1 cellular context compared by ENCODE assay signal in the genomic region with DNA sequence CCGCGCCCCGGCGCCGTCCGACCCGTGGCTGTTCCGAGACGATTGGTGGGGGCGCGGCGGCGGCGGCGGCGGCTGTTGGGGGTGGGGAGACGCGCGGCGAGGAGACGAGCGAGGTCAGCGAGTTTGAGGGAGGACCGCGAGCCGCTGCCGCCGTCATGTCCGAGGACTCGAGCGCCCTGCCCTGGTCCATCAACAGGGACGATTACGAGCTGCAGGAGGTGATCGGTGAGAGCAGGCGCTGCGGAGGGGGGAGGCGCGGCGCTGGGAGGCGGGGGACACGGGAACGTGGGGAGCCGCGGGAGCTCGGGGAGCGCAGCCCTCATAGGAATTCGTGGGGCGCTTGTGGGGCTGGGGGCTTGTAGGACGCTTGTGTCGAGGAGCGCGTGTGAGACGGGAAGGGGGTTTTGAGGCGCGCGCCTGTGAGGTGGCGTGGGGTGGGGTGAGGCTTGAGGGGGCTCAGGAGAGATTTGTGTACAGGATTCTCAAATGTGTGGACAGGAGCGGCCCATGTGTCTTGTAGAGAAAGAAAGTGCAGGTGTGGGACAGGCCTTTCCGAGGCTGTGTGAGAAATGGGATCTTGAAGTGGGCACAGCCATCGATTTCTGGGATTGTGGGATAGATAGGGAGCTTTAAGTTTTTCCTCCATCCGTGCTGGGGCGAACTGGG.
TF ChIP-seq lines count a peak whose summit lies in the region.

No MANE protein-coding gene starts in this region.

TF ChIP-seq in HEK293, 187 proteins besides CTCF, POLR2A, EP300 and RAD21 (continued from another document and continues in another):
- TF ChIP-seq, protein P1, sequence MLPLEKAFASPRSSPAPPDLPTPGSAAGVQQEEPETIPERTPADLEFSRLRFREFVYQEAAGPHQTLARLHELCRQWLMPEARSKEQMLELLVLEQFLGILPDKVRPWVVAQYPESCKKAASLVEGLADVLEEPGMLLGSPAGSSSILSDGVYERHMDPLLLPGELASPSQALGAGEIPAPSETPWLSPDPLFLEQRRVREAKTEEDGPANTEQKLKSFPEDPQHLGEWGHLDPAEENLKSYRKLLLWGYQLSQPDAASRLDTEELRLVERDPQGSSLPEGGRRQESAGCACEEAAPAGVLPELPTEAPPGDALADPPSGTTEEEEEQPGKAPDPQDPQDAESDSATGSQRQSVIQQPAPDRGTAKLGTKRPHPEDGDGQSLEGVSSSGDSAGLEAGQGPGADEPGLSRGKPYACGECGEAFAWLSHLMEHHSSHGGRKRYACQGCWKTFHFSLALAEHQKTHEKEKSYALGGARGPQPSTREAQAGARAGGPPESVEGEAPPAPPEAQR (tag by site-specific recombination; IDR thresholded peaks at IDR 0.05), result no peak
- TF ChIP-seq, protein P2, sequence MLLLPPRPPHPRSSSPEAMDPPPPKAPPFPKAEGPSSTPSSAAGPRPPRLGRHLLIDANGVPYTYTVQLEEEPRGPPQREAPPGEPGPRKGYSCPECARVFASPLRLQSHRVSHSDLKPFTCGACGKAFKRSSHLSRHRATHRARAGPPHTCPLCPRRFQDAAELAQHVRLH (tag by site-specific recombination; IDR thresholded peaks at IDR 0.05), result no peak
- TF ChIP-seq TCF7L2 (IDR thresholded peaks at IDR 0.05; ENCODE audit: borderline replicate concordance, low read depth, low read length) (no peak), ZSCAN16 (tag by site-specific recombination; IDR thresholded peaks at IDR 0.05) (no peak), ZNF311 (tag by site-specific recombination; IDR thresholded peaks at IDR 0.05; ENCODE audit: borderline replicate concordance) (no peak), ZNF530 (tag by site-specific recombination; IDR thresholded peaks at IDR 0.05; ENCODE audit: low read depth) (no peak), ZSCAN23 (tag by site-specific recombination; IDR thresholded peaks at IDR 0.05) (no peak), ZNF433 (tag by site-specific recombination; IDR thresholded peaks at IDR 0.05; ENCODE audit: low read depth) (no peak), WT1 (tag by site-specific recombination; IDR thresholded peaks at IDR 0.05) (no peak), ZFP69B (tag by site-specific recombination; IDR thresholded peaks at IDR 0.05) (no peak), OSR2 (tag by site-specific recombination; IDR thresholded peaks at IDR 0.05) (no peak), ZNF555 (tag by site-specific recombination; conservative IDR thresholded peaks at IDR 0.05) (no peak), ZNF701 (tag by site-specific recombination; IDR thresholded peaks at IDR 0.05) (no peak), ZBTB17 (tag by site-specific recombination; IDR thresholded peaks at IDR 0.05) (no peak), RBAK (tag by site-specific recombination; IDR thresholded peaks at IDR 0.05) (no peak), ZNF114 (tag by site-specific recombination; IDR thresholded peaks at IDR 0.05) (no peak), FEZF1 (tag by site-specific recombination; IDR thresholded peaks at IDR 0.05) (no peak), GLIS1 (tag by site-specific recombination; IDR thresholded peaks at IDR 0.05) (peak; percentile 53; the same call in 1 of the 2 replicates), ZNF23 (tag by site-specific recombination; IDR thresholded peaks at IDR 0.05; ENCODE audit: borderline replicate concordance) (no peak), ZNF324 (tag by site-specific recombination; IDR thresholded peaks at IDR 0.05) (no peak), ZNF658 (tag by site-specific recombination; IDR thresholded peaks at IDR 0.05) (no peak), ZNF664 (tag by site-specific recombination; IDR thresholded peaks at IDR 0.05) (no peak), SALL2 (tag by site-specific recombination; IDR thresholded peaks at IDR 0.05; ENCODE audit: borderline replicate concordance) (no peak), ZNF174 (tag by site-specific recombination; IDR thresholded peaks at IDR 0.05) (no peak), ZNF610 (tag by site-specific recombination; IDR thresholded peaks at IDR 0.05; ENCODE audit: borderline replicate concordance) (no peak), SETDB1 (IDR thresholded peaks at IDR 0.05; ENCODE audit: insufficient read length, low read length) (no peak), EGR2 (tag by site-specific recombination; IDR thresholded peaks at IDR 0.05; ENCODE audit: low read depth) (no peak), ZNF138 (tag by site-specific recombination; IDR thresholded peaks at IDR 0.05; ENCODE audit: borderline replicate concordance) (no peak), ZNF140 (tag by site-specific recombination; IDR thresholded peaks at IDR 0.05) (no peak), ZNF501 (tag by site-specific recombination; IDR thresholded peaks at IDR 0.05) (no peak), GLIS2 (tag by site-specific recombination; IDR thresholded peaks at IDR 0.05) (peak; percentile 80; the same call in 1 of the 2 replicates), ZNF221 (tag by site-specific recombination; IDR thresholded peaks at IDR 0.05; ENCODE audit: borderline replicate concordance) (no peak), ZNF302 (tag by site-specific recombination; IDR thresholded peaks at IDR 0.05; ENCODE audit: low read depth) (no peak), YY1 (tag by site-specific recombination; IDR thresholded peaks at IDR 0.05) (no peak), KLF9 (tag by site-specific recombination; IDR thresholded peaks at IDR 0.05; ENCODE audit: low read depth) (no peak), PRDM1 (tag by site-specific recombination; IDR thresholded peaks at IDR 0.05) (no peak)
- TF ChIP-seq, protein P3, sequence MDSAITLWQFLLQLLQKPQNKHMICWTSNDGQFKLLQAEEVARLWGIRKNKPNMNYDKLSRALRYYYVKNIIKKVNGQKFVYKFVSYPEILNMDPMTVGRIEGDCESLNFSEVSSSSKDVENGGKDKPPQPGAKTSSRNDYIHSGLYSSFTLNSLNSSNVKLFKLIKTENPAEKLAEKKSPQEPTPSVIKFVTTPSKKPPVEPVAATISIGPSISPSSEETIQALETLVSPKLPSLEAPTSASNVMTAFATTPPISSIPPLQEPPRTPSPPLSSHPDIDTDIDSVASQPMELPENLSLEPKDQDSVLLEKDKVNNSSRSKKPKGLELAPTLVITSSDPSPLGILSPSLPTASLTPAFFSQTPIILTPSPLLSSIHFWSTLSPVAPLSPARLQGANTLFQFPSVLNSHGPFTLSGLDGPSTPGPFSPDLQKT (IDR thresholded peaks at IDR 0.05; ENCODE audit: borderline replicate concordance, low read depth, low read length), result no peak
- TF ChIP-seq, protein P4, sequence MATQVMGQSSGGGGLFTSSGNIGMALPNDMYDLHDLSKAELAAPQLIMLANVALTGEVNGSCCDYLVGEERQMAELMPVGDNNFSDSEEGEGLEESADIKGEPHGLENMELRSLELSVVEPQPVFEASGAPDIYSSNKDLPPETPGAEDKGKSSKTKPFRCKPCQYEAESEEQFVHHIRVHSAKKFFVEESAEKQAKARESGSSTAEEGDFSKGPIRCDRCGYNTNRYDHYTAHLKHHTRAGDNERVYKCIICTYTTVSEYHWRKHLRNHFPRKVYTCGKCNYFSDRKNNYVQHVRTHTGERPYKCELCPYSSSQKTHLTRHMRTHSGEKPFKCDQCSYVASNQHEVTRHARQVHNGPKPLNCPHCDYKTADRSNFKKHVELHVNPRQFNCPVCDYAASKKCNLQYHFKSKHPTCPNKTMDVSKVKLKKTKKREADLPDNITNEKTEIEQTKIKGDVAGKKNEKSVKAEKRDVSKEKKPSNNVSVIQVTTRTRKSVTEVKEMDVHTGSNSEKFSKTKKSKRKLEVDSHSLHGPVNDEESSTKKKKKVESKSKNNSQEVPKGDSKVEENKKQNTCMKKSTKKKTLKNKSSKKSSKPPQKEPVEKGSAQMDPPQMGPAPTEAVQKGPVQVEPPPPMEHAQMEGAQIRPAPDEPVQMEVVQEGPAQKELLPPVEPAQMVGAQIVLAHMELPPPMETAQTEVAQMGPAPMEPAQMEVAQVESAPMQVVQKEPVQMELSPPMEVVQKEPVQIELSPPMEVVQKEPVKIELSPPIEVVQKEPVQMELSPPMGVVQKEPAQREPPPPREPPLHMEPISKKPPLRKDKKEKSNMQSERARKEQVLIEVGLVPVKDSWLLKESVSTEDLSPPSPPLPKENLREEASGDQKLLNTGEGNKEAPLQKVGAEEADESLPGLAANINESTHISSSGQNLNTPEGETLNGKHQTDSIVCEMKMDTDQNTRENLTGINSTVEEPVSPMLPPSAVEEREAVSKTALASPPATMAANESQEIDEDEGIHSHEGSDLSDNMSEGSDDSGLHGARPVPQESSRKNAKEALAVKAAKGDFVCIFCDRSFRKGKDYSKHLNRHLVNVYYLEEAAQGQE (tag by site-specific recombination; IDR thresholded peaks at IDR 0.05), result no peak
- TF ChIP-seq, protein P5, sequence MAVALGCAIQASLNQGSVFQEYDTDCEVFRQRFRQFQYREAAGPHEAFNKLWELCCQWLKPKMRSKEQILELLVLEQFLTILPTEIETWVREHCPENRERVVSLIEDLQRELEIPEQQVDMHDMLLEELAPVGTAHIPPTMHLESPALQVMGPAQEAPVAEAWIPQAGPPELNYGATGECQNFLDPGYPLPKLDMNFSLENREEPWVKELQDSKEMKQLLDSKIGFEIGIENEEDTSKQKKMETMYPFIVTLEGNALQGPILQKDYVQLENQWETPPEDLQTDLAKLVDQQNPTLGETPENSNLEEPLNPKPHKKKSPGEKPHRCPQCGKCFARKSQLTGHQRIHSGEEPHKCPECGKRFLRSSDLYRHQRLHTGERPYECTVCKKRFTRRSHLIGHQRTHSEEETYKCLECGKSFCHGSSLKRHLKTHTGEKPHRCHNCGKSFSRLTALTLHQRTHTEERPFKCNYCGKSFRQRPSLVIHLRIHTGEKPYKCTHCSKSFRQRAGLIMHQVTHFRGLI (tag by site-specific recombination; IDR thresholded peaks at IDR 0.05), result no peak
- TF ChIP-seq, protein P6, sequence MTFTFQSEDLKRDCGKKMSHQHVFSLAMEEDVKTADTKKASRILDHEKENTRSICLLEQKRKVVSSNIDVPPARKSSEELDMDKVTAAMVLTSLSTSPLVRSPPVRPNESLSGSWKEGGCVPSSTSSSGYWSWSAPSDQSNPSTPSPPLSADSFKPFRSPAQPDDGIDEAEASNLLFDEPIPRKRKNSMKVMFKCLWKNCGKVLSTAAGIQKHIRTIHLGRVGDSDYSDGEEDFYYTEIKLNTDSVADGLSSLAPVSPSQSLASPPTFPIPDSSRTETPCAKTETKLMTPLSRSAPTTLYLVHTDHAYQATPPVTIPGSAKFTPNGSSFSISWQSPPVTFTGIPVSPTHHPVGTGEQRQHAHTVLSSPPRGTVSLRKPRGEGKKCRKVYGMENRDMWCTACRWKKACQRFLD (tag by site-specific recombination; IDR thresholded peaks at IDR 0.05), result no peak
- TF ChIP-seq, protein P7, sequence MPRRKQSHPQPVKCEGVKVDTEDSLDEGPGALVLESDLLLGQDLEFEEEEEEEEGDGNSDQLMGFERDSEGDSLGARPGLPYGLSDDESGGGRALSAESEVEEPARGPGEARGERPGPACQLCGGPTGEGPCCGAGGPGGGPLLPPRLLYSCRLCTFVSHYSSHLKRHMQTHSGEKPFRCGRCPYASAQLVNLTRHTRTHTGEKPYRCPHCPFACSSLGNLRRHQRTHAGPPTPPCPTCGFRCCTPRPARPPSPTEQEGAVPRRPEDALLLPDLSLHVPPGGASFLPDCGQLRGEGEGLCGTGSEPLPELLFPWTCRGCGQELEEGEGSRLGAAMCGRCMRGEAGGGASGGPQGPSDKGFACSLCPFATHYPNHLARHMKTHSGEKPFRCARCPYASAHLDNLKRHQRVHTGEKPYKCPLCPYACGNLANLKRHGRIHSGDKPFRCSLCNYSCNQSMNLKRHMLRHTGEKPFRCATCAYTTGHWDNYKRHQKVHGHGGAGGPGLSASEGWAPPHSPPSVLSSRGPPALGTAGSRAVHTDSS (tag by site-specific recombination; IDR thresholded peaks at IDR 0.05), result 0 out of 2 replicates have a peak, but pooled peaks have one; percentile 3
- TF ChIP-seq, protein P8, sequence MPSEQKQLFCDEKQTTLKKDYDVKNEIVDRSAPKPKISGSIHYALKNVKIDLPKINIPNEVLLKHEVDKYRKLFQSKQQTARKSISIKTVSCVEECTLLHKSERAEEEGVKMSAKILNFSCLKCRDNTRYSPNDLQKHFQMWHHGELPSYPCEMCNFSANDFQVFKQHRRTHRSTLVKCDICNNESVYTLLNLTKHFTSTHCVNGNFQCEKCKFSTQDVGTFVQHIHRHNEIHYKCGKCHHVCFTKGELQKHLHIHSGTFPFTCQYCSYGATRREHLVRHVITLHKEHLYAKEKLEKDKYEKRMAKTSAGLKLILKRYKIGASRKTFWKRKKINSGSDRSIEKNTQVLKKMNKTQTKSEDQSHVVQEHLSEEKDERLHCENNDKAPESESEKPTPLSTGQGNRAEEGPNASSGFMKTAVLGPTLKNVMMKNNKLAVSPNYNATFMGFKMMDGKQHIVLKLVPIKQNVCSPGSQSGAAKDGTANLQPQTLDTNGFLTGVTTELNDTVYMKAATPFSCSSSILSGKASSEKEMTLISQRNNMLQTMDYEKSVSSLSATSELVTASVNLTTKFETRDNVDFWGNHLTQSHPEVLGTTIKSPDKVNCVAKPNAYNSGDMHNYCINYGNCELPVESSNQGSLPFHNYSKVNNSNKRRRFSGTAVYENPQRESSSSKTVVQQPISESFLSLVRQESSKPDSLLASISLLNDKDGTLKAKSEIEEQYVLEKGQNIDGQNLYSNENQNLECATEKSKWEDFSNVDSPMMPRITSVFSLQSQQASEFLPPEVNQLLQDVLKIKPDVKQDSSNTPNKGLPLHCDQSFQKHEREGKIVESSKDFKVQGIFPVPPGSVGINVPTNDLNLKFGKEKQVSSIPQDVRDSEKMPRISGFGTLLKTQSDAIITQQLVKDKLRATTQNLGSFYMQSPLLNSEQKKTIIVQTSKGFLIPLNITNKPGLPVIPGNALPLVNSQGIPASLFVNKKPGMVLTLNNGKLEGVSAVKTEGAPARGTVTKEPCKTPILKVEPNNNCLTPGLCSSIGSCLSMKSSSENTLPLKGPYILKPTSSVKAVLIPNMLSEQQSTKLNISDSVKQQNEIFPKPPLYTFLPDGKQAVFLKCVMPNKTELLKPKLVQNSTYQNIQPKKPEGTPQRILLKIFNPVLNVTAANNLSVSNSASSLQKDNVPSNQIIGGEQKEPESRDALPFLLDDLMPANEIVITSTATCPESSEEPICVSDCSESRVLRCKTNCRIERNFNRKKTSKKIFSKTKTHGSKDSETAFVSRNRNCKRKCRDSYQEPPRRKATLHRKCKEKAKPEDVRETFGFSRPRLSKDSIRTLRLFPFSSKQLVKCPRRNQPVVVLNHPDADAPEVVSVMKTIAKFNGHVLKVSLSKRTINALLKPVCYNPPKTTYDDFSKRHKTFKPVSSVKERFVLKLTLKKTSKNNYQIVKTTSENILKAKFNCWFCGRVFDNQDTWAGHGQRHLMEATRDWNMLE (tag by site-specific recombination; conservative IDR thresholded peaks at IDR 0.05; ENCODE audit: low read depth), result no peak
- TF ChIP-seq, protein P9, sequence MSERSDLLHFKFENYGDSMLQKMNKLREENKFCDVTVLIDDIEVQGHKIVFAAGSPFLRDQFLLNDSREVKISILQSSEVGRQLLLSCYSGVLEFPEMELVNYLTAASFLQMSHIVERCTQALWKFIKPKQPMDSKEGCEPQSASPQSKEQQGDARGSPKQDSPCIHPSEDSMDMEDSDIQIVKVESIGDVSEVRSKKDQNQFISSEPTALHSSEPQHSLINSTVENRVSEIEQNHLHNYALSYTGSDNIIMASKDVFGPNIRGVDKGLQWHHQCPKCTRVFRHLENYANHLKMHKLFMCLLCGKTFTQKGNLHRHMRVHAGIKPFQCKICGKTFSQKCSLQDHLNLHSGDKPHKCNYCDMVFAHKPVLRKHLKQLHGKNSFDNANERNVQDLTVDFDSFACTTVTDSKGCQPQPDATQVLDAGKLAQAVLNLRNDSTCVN (tag by site-specific recombination; optimal IDR thresholded peaks at IDR 0.05), result peak; percentile 83
